8 cellular contexts compared by ENCODE assay signal in genomic region chr6:15305496-15305895, GRCh38. TPM values are rescaled to one million over a fixed set of nuclear protein-coding genes. Genes with fewer than 3 reads are reported as not detected.
DNase-seq lines count a peak whose midpoint lies in the region; ATAC-seq lines count a peak whose summit lies in the region.

No MANE protein-coding gene starts in this region.

- H3K27ac ChIP-seq in KOPT-K1 (ENCODE audit: low read depth, low read length, poor library complexity, severe bottlenecking) = peak overlapping the region; percentile 45

- peak; percentile 45 for ATAC-seq in GM18858 (IDR thresholded peaks at IDR 0.05; ENCODE audit: unreplicated experiment)
- ATAC-seq in GM21723 (IDR thresholded peaks at IDR 0.05; ENCODE audit: unreplicated experiment) = peak; percentile 52
- ATAC-seq in naive B cell (ENCODE audit: low read depth in 2 of 2) = peak; percentile 19 to 25
- no peak for ATAC-seq in HG03095 (IDR thresholded peaks at IDR 0.05; ENCODE audit: unreplicated experiment)

- H3K36me3 ChIP-seq in KOPT-K1 (ENCODE audit: insufficient read depth, low read length) = no peaks in the 10 kb centered on the region

- no peaks in the 10 kb centered on the region for H3K36me3 Mint-ChIP-seq in naive B cell

- H3K4me1 Mint-ChIP-seq in naive B cell = peaks cover 60 to 80% (median 80%) of the 10 kb centered on the region in 3 donors

- H3K9me3 ChIP-seq in KOPT-K1 (ENCODE audit: insufficient read depth, low read length, poor library complexity, severe bottlenecking) = no peaks in the 10 kb centered on the region

- no peaks in the 10 kb centered on the region for H3K9me3 Mint-ChIP-seq in naive B cell

- DNase-seq in naive B cell = no peak
- no peak for DNase-seq in midbrain (lab: John Stamatoyannopoulos, UW)
- no peak for DNase-seq in MV-4-11 (lab: John Stamatoyannopoulos, UW)
- no peak for DNase-seq in OCI-M2 (lab: John Stamatoyannopoulos, UW; ENCODE audit: unreplicated experiment)

- peak overlapping the region; percentile 1 to 73 (median 14) for H3K4me3 Mint-ChIP-seq in naive B cell

- peak overlapping the region in 5 of 6 donors; percentile 41 to 76 (median 65) for H3K27ac Mint-ChIP-seq in naive B cell

- H3K27me3 Mint-ChIP-seq in naive B cell = no peaks in the 10 kb centered on the region

RNA-seq across cellular contexts. Expression of gene JARID2, which starts 59.6 kb away (rescaled TPM):
- polyA plus RNA-seq in naive B cell (ENCODE audit: low read depth in 6 of 6) = 10 to 100 TPM in 5 of 6 donors, 1 to 10 TPM in 1; 2.7 to 21.9 (median 16.6) TPM
